ENCODE assay signal across 2 cellular contexts in genomic region chr11:124738713-124739478, GRCh38.
A peak's percentile ranks its signal among the peaks of the same experiment; 100 is the strongest.
TF ChIP-seq lines count a peak whose summit lies in the region.

No MANE protein-coding gene starts in this region.

TF ChIP-seq in HEK293T, 16 proteins besides CTCF, POLR2A, EP300 and RAD21:
- TF ChIP-seq, protein P1, sequence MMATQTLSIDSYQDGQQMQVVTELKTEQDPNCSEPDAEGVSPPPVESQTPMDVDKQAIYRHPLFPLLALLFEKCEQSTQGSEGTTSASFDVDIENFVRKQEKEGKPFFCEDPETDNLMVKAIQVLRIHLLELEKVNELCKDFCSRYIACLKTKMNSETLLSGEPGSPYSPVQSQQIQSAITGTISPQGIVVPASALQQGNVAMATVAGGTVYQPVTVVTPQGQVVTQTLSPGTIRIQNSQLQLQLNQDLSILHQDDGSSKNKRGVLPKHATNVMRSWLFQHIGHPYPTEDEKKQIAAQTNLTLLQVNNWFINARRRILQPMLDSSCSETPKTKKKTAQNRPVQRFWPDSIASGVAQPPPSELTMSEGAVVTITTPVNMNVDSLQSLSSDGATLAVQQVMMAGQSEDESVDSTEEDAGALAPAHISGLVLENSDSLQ (IDR thresholded peaks at IDR 0.05), result peak; percentile 81
- no peak for TF ChIP-seq ZNF384 (IDR thresholded peaks at IDR 0.05)

TF ChIP-seq in K562, 482 proteins besides CTCF, POLR2A, EP300 and RAD21:
- TF ChIP-seq COPS2 (conservative IDR thresholded peaks at IDR 0.05), result no peak
- TF ChIP-seq ESRRA (IDR thresholded peaks at IDR 0.05; ENCODE audit: borderline replicate concordance, low read depth), result no peak
- no peak for TF ChIP-seq ATF1 (CRISPR knock-in tag; IDR thresholded peaks at IDR 0.05)
- TF ChIP-seq ATF1 (tag; IDR thresholded peaks at IDR 0.05), result 0 out of 2 replicates have a peak, but pooled peaks have one; percentile 13
- no peak for TF ChIP-seq HNRNPLL (IDR thresholded peaks at IDR 0.05; ENCODE audit: low read depth, low read length, poor library complexity, severe bottlenecking)
- no peak for TF ChIP-seq ARID2 (IDR thresholded peaks at IDR 0.05)
